Comparison of ENCODE assay signal across 8 cellular contexts in the genomic region with DNA sequence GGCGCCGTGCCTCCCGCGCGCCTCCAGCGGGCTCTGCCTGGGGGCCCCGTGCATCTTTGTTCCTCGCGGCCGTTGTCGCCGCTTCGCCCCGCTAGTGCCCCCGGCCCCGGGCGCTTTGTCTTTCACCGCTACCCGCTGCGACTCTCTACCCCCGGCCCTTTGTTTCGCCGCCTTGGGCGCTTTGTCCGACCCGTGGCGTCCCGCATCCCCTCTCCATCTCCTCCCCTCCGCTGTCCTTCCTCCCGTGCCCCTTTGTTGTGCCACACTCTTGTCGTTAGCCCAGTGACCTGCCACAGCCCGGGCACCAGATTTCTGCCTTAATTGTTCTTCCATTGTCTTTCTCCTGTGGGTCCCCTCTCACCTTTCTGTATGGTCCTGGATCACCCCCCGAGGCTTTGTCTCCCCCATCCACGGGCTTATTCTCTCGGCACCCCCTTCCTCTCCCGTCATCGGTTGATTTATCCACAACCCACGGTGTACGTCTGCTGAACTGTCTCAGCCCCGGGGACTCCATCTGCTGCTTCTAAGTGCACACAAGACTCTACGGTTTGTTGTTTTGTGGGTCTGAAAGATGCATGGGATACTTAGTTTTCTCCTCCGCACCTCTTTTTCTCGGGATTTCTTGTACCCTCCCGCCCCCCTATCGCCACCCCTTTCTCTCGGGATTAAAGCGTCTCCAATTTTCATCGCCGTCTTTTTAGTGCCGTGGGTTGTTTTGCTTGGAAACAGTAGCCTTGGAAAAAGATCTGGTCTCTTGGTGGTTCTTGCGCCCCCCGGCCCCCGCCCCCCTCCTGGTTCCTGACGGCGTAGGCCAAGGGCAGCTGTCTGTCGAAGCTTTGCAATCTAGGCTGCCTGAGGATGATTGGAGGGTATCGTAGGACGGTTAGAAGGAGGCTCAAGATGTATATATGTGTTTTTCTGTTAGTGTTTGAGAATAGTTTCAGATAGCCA. TPM values are rescaled to one million over a fixed set of nuclear protein-coding genes. Genes with fewer than 3 reads are reported as not detected.
DNase-seq lines count a peak whose midpoint lies in the region; ATAC-seq and TF ChIP-seq lines count a peak whose summit lies in the region.

No MANE protein-coding gene starts in this region.

- DNase-seq in NCI-H345 (lab: John Stamatoyannopoulos, UW) (peak; percentile 23), NCI-H345 treated with DMSO at 0.1 percent for 48 hours (lab: John Stamatoyannopoulos, UW; ENCODE audit: unreplicated experiment) (no peak), Peyer's patch (peak; percentile 24 to 55 (median 51)), smooth muscle cell (lab: John Stamatoyannopoulos, UW; ENCODE audit: unreplicated experiment) (peak; percentile 32), ACHN (no peak)

- peak overlapping the region; percentile 90 for H3K4me2 ChIP-seq in smooth muscle cell

- no peak for ATAC-seq in GM18858 (IDR thresholded peaks at IDR 0.05; ENCODE audit: unreplicated experiment)

- TF ChIP-seq POLR2A in Peyer's patch (IDR thresholded peaks at IDR 0.05) = no peak

- H3K36me3 ChIP-seq in Peyer's patch (no peaks in the 10 kb centered on the region), smooth muscle cell (ENCODE audit: low read depth) (no peaks in the 10 kb centered on the region)

- H3K79me2 ChIP-seq in smooth muscle cell (ENCODE audit: low read depth) = peaks cover 54% of the 10 kb centered on the region

- H3K27me3 ChIP-seq in Peyer's patch (no peaks in the 10 kb centered on the region), smooth muscle cell (ENCODE audit: low read depth) (no peaks in the 10 kb centered on the region)

- H4K20me1 ChIP-seq in smooth muscle cell (ENCODE audit: low read depth) = peaks cover 47% of the 10 kb centered on the region

- in situ Hi-C loops in ACHN (cut with HindIII; ENCODE audit: low pct_ligation_motif_present, low pct_unique_long_range_greater_than_20kb, low sequenced_read_pairs) = no loop called here

- no peaks in the 10 kb centered on the region for H3K9me3 ChIP-seq in Peyer's patch
- no peaks in the 10 kb centered on the region for H3K9me3 ChIP-seq in iPS-18c (ENCODE audit: control insufficient read depth, insufficient read depth, low read length)
- H3K9me3 ChIP-seq in smooth muscle cell (replicated peaks; ENCODE audit: low read depth) = no peaks in the 10 kb centered on the region

- TF ChIP-seq CTCF in Peyer's patch (IDR thresholded peaks at IDR 0.05) (no peak), smooth muscle cell (IDR thresholded peaks at IDR 0.05; ENCODE audit: borderline replicate concordance, insufficient read depth, poor library complexity, severe bottlenecking) (no peak)

- H3F3A ChIP-seq in smooth muscle cell (ENCODE audit: low read depth) = peaks cover 19% of the 10 kb centered on the region

- H3K4me1 ChIP-seq in Peyer's patch (peaks cover 0 to 21% (median 3%) of the 10 kb centered on the region in 4 donors), smooth muscle cell (ENCODE audit: low read depth) (peaks cover 37% of the 10 kb centered on the region)

- H3K4me3 ChIP-seq in Peyer's patch (peak overlapping the region; percentile 83 to 93 (median 88)), iPS-18c (ENCODE audit: insufficient read depth, low read depth, low read length) (peak overlapping the region; percentile 90), smooth muscle cell (peak overlapping the region; percentile 81)

- H3K27ac ChIP-seq in Peyer's patch = peak overlapping the region; percentile 63 to 98 (median 95)
- H3K27ac ChIP-seq in adipose tissue (ENCODE audit: low read depth, low read length) = peak overlapping the region; percentile 77
- H3K27ac ChIP-seq in smooth muscle cell (ENCODE audit: low read depth) = peak overlapping the region; percentile 94

- H3K9ac ChIP-seq in smooth muscle cell (ENCODE audit: low read depth) = peak overlapping the region; percentile 94

- 0 to 1% (median 1%) methylated on average over 36 to 58 of the region's 58 CpGs for WGBS in adipose tissue, 3 donors
- under 1% methylated on average over 43 of the region's 58 CpGs for WGBS in smooth muscle cell (ENCODE audit: low lambda C conversion rate)

- H2AFZ ChIP-seq in smooth muscle cell (ENCODE audit: low read depth) = peak overlapping the region; percentile 9

RNA-seq across cellular contexts. Expression of gene RBPJ, which starts 0.8 kb away (rescaled TPM):
- total RNA-seq in Peyer's patch (100 to 1,000 TPM in 1 of 4 donors, 10 to 100 TPM in 3; 27.6 to 105 (median 42.8) TPM), smooth muscle cell (96.9 and 183 TPM in 2 replicates)
- polyA plus RNA-seq in adipose tissue (10 to 100 TPM; 12.1 to 72.5 (median 25.9) TPM), smooth muscle cell (135 and 137 TPM in 2 replicates)

Comparison
In these comparisons a context has a peak if more than half of its experiments do, and no peak if none do; other contexts are left out.
1. DNase-seq: peak in NCI-H345 (single experiment), Peyer's patch (3 of 3) and smooth muscle cell (single experiment); none in NCI-H345 treated with DMSO at 0.1 percent for 48 hours (single experiment) and ACHN (single experiment).
2. Peak in every context shown above with its lines, with median percentiles within 50 percentile points of each other: H3K27ac ChIP-seq and H3K4me3 ChIP-seq.